ENCODE assay signal across 8 cellular contexts in the genomic region with DNA sequence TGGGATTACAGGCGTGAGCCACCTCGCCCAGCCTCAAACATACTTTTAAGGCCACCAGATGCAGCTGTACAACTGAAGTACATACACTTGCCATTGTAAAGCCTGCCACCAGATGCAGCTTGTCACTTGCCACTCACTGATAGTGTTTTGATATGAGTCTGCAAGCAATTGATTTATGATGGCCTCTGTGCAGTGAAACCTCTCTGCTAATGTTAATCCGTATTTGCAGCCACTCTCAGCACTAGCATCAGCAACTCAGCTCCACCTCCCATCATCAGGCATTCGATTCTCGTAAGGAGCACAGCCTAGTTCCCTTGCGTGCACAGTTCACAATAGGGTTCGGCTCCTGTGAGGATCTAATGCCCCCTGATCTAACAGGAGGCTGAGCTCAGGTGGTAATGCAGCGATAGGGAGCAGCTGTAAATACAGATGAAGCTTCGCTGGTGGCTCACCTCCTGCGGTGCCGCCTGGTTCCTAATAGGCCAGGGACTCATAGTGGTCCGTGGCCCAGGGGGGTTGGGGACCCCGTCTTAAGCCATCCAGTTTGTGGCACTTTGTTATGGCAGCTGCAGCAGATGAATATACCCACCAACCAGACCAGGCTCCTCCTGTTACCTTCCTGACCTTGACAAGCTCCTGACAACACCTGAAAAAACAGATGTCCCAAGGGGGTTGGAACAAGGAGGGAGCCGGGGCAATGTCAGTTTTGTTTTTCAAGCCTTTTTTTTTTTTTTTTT. TPM values are rescaled to one million over a fixed set of nuclear protein-coding genes. Genes with fewer than 3 reads are reported as not detected.
A peak's percentile ranks its signal among the peaks of the same experiment; 100 is the strongest.
DNase-seq lines count a peak whose midpoint lies in the region; ATAC-seq, FAIRE-seq and TF ChIP-seq lines count a peak whose summit lies in the region.

No MANE protein-coding gene starts in this region.

- H3K36me3 Mint-ChIP-seq in chondrocyte (ENCODE audit: low read depth) (peaks cover 26% of the 10 kb centered on the region), progenitor cell of endocrine pancreas (ENCODE audit: insufficient read depth) (peaks cover 5% of the 10 kb centered on the region)

- FAIRE-seq in GM12891 (lab: Jason Lieb, UNC), result peak; percentile 81

- DNase-seq in GM12891 (ENCODE audit: insufficient read length, low spot score) (no peak), NCI-H2171 (lab: John Stamatoyannopoulos, UW) (peak; percentile 94), chondrocyte (ENCODE audit: low spot score) (no peak), progenitor cell of endocrine pancreas (ENCODE audit: low spot score, unreplicated experiment) (no peak), mucosa of gallbladder (ENCODE audit: low spot score) (no peak), occipital lobe (lab: John Stamatoyannopoulos, UW) (no peak), cerebellum (ENCODE audit: low spot score) (no peak)

- H3K27me3 Mint-ChIP-seq in chondrocyte (ENCODE audit: low read depth) (no peaks in the 10 kb centered on the region), progenitor cell of endocrine pancreas (no peaks in the 10 kb centered on the region)

- peak overlapping the region; percentile 97 for H3K4me3 Mint-ChIP-seq in chondrocyte (ENCODE audit: unreplicated experiment)
- H3K4me3 Mint-ChIP-seq in progenitor cell of endocrine pancreas (ENCODE audit: low read depth), result peak overlapping the region; percentile 95

- H3K4me1 Mint-ChIP-seq in chondrocyte (ENCODE audit: low read depth) (peaks cover 25% of the 10 kb centered on the region), progenitor cell of endocrine pancreas (ENCODE audit: low read depth) (peaks cover 18% of the 10 kb centered on the region)

- H3K9me3 Mint-ChIP-seq in chondrocyte (ENCODE audit: low read depth) (no peaks in the 10 kb centered on the region), progenitor cell of endocrine pancreas (ENCODE audit: low read depth) (no peaks in the 10 kb centered on the region)

- ATAC-seq in GM19395 (IDR thresholded peaks at IDR 0.05; ENCODE audit: unreplicated experiment), result no peak

- TF ChIP-seq POLR2A in GM12891 (IDR thresholded peaks at IDR 0.05; ENCODE audit: low read depth, low read length), result no peak

- H3K27ac Mint-ChIP-seq in chondrocyte (ENCODE audit: unreplicated experiment) (peak overlapping the region; percentile 99), progenitor cell of endocrine pancreas (peak overlapping the region; percentile 94)

- TF ChIP-seq CTCF in chondrocyte (IDR thresholded peaks at IDR 0.05) (no peak), progenitor cell of endocrine pancreas (IDR thresholded peaks at IDR 0.05; ENCODE audit: unreplicated experiment) (no peak)

TF ChIP-seq in GM12891, 5 proteins besides CTCF, POLR2A, EP300 and RAD21:
- no peak for TF ChIP-seq PAX5 (IDR thresholded peaks at IDR 0.05; ENCODE audit: insufficient read depth, low read length, severe bottlenecking)
- TF ChIP-seq POLR2AphosphoS5 (IDR thresholded peaks at IDR 0.05; ENCODE audit: low read depth, low read length), result no peak
- TF ChIP-seq SPI1 (IDR thresholded peaks at IDR 0.05; ENCODE audit: low read depth, low read length), result no peak
- TF ChIP-seq POU2F2 (IDR thresholded peaks at IDR 0.05; ENCODE audit: low read depth, low read length), result no peak
- no peak for TF ChIP-seq TAF1 (IDR thresholded peaks at IDR 0.05; ENCODE audit: low read depth, low read length)

RNA-seq across cellular contexts. Expression of gene HERPUD1, which starts 1.3 kb away (rescaled TPM):
- polyA plus RNA-seq in GM12891 (2012; ENCODE audit: low read depth, missing spikeins), result 92.3 TPM
- total RNA-seq in chondrocyte, result 146 to 236 TPM (median 223 TPM) in 3 replicates
- total RNA-seq in progenitor cell of endocrine pancreas, result 70.0 and 85.9 TPM in 2 replicates
- total RNA-seq in mucosa of gallbladder, result 144 TPM
- 49.8 TPM for total RNA-seq in occipital lobe
- 53.8 TPM for total RNA-seq in cerebellum

RNA-seq across cellular contexts. Expression of gene CETP, which starts 31.1 kb away (rescaled TPM):
- 7.3 TPM for polyA plus RNA-seq in GM12891 (2012; ENCODE audit: low read depth, missing spikeins)
- total RNA-seq in chondrocyte (not detected in 3 replicates), progenitor cell of endocrine pancreas (not detected in 2 replicates), mucosa of gallbladder (0.26 TPM), occipital lobe (0.62 TPM), cerebellum (1.2 TPM)

RNA-seq across cellular contexts. Expression of gene NLRC5, which starts 58.7 kb away (rescaled TPM):
- 44.7 TPM for polyA plus RNA-seq in GM12891 (2012; ENCODE audit: low read depth, missing spikeins)
- total RNA-seq in chondrocyte, result 6.3 to 10.7 TPM (median 6.6 TPM) in 3 replicates
- not detected in 2 replicates for total RNA-seq in progenitor cell of endocrine pancreas
- total RNA-seq in mucosa of gallbladder, result 37.2 TPM
- 2.0 TPM for total RNA-seq in occipital lobe
- total RNA-seq in cerebellum, result 4.0 TPM
